15 cellular contexts compared by ENCODE assay signal in genomic region chr9:113501821-113502220, GRCh38. TPM values are rescaled to one million over a fixed set of nuclear protein-coding genes. Genes with fewer than 3 reads are reported as not detected.
DNase-seq lines count a peak whose midpoint lies in the region; ATAC-seq and TF ChIP-seq lines count a peak whose summit lies in the region.
"Had no signal": no experiment of that assay in that cellular context is flagged by ENCODE, and none has a peak within 500 bp of the region (broad histone marks: within the 10 kb centered on the region; RNA-seq: fewer than 3 reads in every experiment).

No MANE protein-coding gene starts in this region.

- TF ChIP-seq CTCF in WTC11 (IDR thresholded peaks at IDR 0.05) (no peak), endodermal cell (conservative IDR thresholded peaks at IDR 0.05) (no peak), mesothelial cell of epicardium (IDR thresholded peaks at IDR 0.05; ENCODE audit: unreplicated experiment) (no peak), suprapubic skin (IDR thresholded peaks at IDR 0.05) (no peak)

- no peak for TF ChIP-seq EP300 in suprapubic skin (IDR thresholded peaks at IDR 0.05)

- H3K4me3 ChIP-seq in endodermal cell (ENCODE audit: low read length) (no peak overlapping the region), suprapubic skin (peak overlapping the region; percentile 34)

- H3K4me3 Mint-ChIP-seq in WTC11 = peak overlapping the region; percentile 57
- no peak overlapping the region for H3K4me3 Mint-ChIP-seq in endodermal cell
- H3K4me3 Mint-ChIP-seq in mesothelial cell of epicardium = no peak overlapping the region
- H3K4me3 Mint-ChIP-seq: activated naive CD8-positive, alpha-beta T cell treated with anti-CD3 and anti-CD28 coated beads, Interleukin-2, amount 10 ng/mL, durations not matched to agents 7 days and 5 days; central memory CD8-positive, alpha-beta T cell; T-helper 1 cell treated with Interleukin-12 subunit alpha and Interleukin-12 subunit beta and Interleukin-4 antibody, amounts not matched to agents 30 μg/mL and 1 μg/mL, for 36 hours had no signal

- H3K36me3 ChIP-seq in endodermal cell (ENCODE audit: control insufficient read depth, insufficient read depth, low read length) (no peaks in the 10 kb centered on the region), suprapubic skin (no peaks in the 10 kb centered on the region)

- ATAC-seq in WTC11 (no peak), GM21515 (IDR thresholded peaks at IDR 0.05; ENCODE audit: unreplicated experiment) (no peak), GM18858 (IDR thresholded peaks at IDR 0.05; ENCODE audit: unreplicated experiment) (no peak), HG03460 (IDR thresholded peaks at IDR 0.05; ENCODE audit: unreplicated experiment) (no peak)
- ATAC-seq: activated CD4-positive, CD25-positive, alpha-beta regulatory T cell treated with anti-CD3 and anti-CD28 coated beads, Interleukin-2, amount 50 U/mL, for 24 hours; left colon had no signal

- peak overlapping the region; percentile 95 for H3K27ac Mint-ChIP-seq in WTC11
- H3K27ac Mint-ChIP-seq in endodermal cell = peak overlapping the region; percentile 89
- peak overlapping the region; percentile 69 for H3K27ac Mint-ChIP-seq in mesothelial cell of epicardium
- H3K27ac Mint-ChIP-seq: T-helper 1 cell treated with Interleukin-12 subunit alpha and Interleukin-12 subunit beta and Interleukin-4 antibody, amounts not matched to agents 30 μg/mL and 1 μg/mL, for 36 hours had no signal

- H3K27me3 Mint-ChIP-seq in WTC11 (ENCODE audit: low read depth) (peaks cover 2% of the 10 kb centered on the region; the same call in 1 of the 2 replicates), endodermal cell (ENCODE audit: insufficient read depth) (no peaks in the 10 kb centered on the region), mesothelial cell of epicardium (ENCODE audit: low read depth) (no peaks in the 10 kb centered on the region)
- H3K27me3 Mint-ChIP-seq: activated naive CD8-positive, alpha-beta T cell treated with anti-CD3 and anti-CD28 coated beads, Interleukin-2, amount 10 ng/mL, durations not matched to agents 7 days and 5 days; central memory CD8-positive, alpha-beta T cell had no signal

- no peak overlapping the region for H3K9ac ChIP-seq in endodermal cell (ENCODE audit: extremely low read depth, low read length, poor library complexity, severe bottlenecking)

- TF ChIP-seq POLR2A in suprapubic skin (IDR thresholded peaks at IDR 0.05) = no peak

- H3K27ac ChIP-seq in endodermal cell (ENCODE audit: low read depth, low read length) (peak overlapping the region; percentile 92), suprapubic skin (peak overlapping the region; percentile 14)
- H3K27ac ChIP-seq: epithelial cell of prostate had no signal

- WGBS in endodermal cell (ENCODE audit: insufficient coverage in 1 of 2, insufficient read length in 1 of 2), 2 experiments = 92% methylated on average over 5 of the region's 5 CpGs; no CpG with 5 or more reads in 1 of the 2 experiments
- WGBS in suprapubic skin = 82% methylated on average over 5 of the region's 5 CpGs

- DNase-seq in WTC11 (ENCODE audit: low spot score) (no peak), endodermal cell (no peak), mesothelial cell of epicardium (ENCODE audit: low spot score in 2 of 2, unreplicated experiment in 2 of 2) (no peak), suprapubic skin (ENCODE audit: low spot score in 2 of 2) (no peak)
- DNase-seq: activated naive CD8-positive, alpha-beta T cell treated with anti-CD3 and anti-CD28 coated beads, Interleukin-2, amount 10 ng/mL, durations not matched to agents 7 days and 5 days; left colon; NCI-H1694; SHP77 had no signal

- no peaks in the 10 kb centered on the region for H3K27me3 ChIP-seq in endodermal cell (ENCODE audit: control insufficient read depth, insufficient read depth, low read length, poor library complexity, severe bottlenecking)
- H3K27me3 ChIP-seq in suprapubic skin = no peaks in the 10 kb centered on the region

- H3K9me3 ChIP-seq in endodermal cell (ENCODE audit: control insufficient read depth, low read length) (no peaks in the 10 kb centered on the region), suprapubic skin (no peaks in the 10 kb centered on the region)

- H3K9me3 Mint-ChIP-seq in WTC11 = no peaks in the 10 kb centered on the region
- H3K9me3 Mint-ChIP-seq in endodermal cell = no peaks in the 10 kb centered on the region
- H3K9me3 Mint-ChIP-seq in mesothelial cell of epicardium = no peaks in the 10 kb centered on the region
- H3K9me3 Mint-ChIP-seq: activated naive CD8-positive, alpha-beta T cell treated with anti-CD3 and anti-CD28 coated beads, Interleukin-2, amount 10 ng/mL, durations not matched to agents 7 days and 5 days; central memory CD8-positive, alpha-beta T cell; T-helper 1 cell treated with Interleukin-12 subunit alpha and Interleukin-12 subunit beta and Interleukin-4 antibody, amounts not matched to agents 30 μg/mL and 1 μg/mL, for 36 hours had no signal

- POLR2A ChIA-PET in WTC11 (lab: Charles Lee) = interaction anchor here (1.0 kb wide), 1 partner anchor 13 kb away, joined by 4 read pairs; no protein-coding TSS in a partner anchor

- H3K36me3 Mint-ChIP-seq in WTC11 (no peaks in the 10 kb centered on the region), endodermal cell (ENCODE audit: low read depth) (no peaks in the 10 kb centered on the region), mesothelial cell of epicardium (peaks cover 3% of the 10 kb centered on the region)
- H3K36me3 Mint-ChIP-seq: activated naive CD8-positive, alpha-beta T cell treated with anti-CD3 and anti-CD28 coated beads, Interleukin-2, amount 10 ng/mL, durations not matched to agents 7 days and 5 days had no signal

- peaks cover 45% of the 10 kb centered on the region for H3K4me1 Mint-ChIP-seq in WTC11
- H3K4me1 Mint-ChIP-seq in endodermal cell = peaks cover 30% of the 10 kb centered on the region
- H3K4me1 Mint-ChIP-seq in mesothelial cell of epicardium = peaks cover 12% of the 10 kb centered on the region

- CTCF ChIA-PET in WTC11 (lab: Charles Lee) = interaction anchor here (0.8 to 1.7 kb wide), 4 partner anchors 9 to 90 kb away, joined by 3 to 5 read pairs (median 4); no protein-coding TSS in a partner anchor

- H3K4me1 ChIP-seq in endodermal cell (ENCODE audit: control insufficient read depth, insufficient read depth, low read length) (no peaks in the 10 kb centered on the region), suprapubic skin (peaks cover 9% of the 10 kb centered on the region)

TF ChIP-seq in WTC11, 78 proteins besides CTCF, POLR2A, EP300 and RAD21:
- TF ChIP-seq GABPB1 (CRISPR knock-in tag; IDR thresholded peaks at IDR 0.05) = no peak
- no peak for TF ChIP-seq ZNF416 (CRISPR knock-in tag; IDR thresholded peaks at IDR 0.05)
- no peak for TF ChIP-seq FOXP1 (CRISPR knock-in tag; IDR thresholded peaks at IDR 0.05; ENCODE audit: borderline replicate concordance)
- TF ChIP-seq TCF7 (CRISPR knock-in tag; IDR thresholded peaks at IDR 0.05; ENCODE audit: low read depth) = no peak
- TF ChIP-seq CREM (CRISPR knock-in tag; IDR thresholded peaks at IDR 0.05) = no peak
- no peak for TF ChIP-seq PREB (CRISPR knock-in tag; IDR thresholded peaks at IDR 0.05; ENCODE audit: borderline replicate concordance)
- no peak for TF ChIP-seq SMAD4 (CRISPR knock-in tag; IDR thresholded peaks at IDR 0.05)
- TF ChIP-seq PRRX2 (CRISPR knock-in tag; IDR thresholded peaks at IDR 0.05) = no peak
- no peak for TF ChIP-seq FOXJ3 (CRISPR knock-in tag; IDR thresholded peaks at IDR 0.05; ENCODE audit: borderline replicate concordance)
- no peak for TF ChIP-seq E2F5 (CRISPR knock-in tag; IDR thresholded peaks at IDR 0.05)
- no peak for TF ChIP-seq ZNF512 (CRISPR knock-in tag; IDR thresholded peaks at IDR 0.05; ENCODE audit: borderline replicate concordance)

RNA-seq across cellular contexts. Expression of gene RGS3, which starts 38.3 kb away (rescaled TPM):
- total RNA-seq in WTC11 (2021) (15.0 to 17.2 TPM (median 16.6 TPM) in 3 replicates), endodermal cell (10 to 100 TPM; 20.7 to 40.3 TPM), mesothelial cell of epicardium (24.9 to 26.6 TPM (median 26.3 TPM) in 3 replicates), suprapubic skin (10 to 100 TPM; 11.0 to 18.8 (median 16.0) TPM)
- polyA plus RNA-seq in endodermal cell (2013, experiment 1 of 2) = 40.4 TPM
- polyA plus RNA-seq in endodermal cell (2013, experiment 2 of 2) = 38.4 TPM
